In the genomic region with DNA sequence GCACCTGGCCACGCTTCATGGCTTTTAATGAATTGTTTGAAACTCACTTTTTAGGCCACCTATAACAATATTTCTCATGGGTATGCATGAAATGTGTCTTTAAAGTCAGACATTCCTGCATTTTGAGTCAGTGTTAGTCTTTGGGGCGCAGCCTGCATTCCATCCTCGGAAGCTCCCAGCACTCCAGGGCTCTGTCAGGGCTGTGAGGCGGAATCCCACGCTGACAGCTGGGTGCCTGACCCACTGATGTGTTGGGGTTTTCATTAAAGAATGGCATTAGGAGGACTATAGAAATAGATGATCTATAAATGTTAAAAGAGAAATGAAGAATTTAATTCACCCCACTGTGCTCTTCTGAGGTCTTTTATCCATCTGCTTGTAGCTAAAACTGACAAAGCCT, we compare ENCODE assay signal across 15 cellular contexts. TPM values are rescaled to one million over a fixed set of nuclear protein-coding genes. Genes with fewer than 3 reads are reported as not detected.
DNase-seq lines count a peak whose midpoint lies in the region; ATAC-seq and TF ChIP-seq lines count a peak whose summit lies in the region.
"Had no signal": no experiment of that assay in that cellular context is flagged by ENCODE, and none has a peak within 500 bp of the region (broad histone marks: within the 10 kb centered on the region; RNA-seq: fewer than 3 reads in every experiment).

No MANE protein-coding gene starts in this region.

- H3K36me3 Mint-ChIP-seq in activated CD4-positive, alpha-beta T cell treated with anti-CD3 and anti-CD28 coated beads, Interleukin-2, amount 10 ng/mL, durations not matched to agents 7 days and 5 days (ENCODE audit: low read depth) = peaks cover 3% of the 10 kb centered on the region
- H3K36me3 Mint-ChIP-seq: natural killer cell had no signal

- CTCF ChIA-PET in activated CD4-positive, alpha-beta T cell treated with anti-CD3 and anti-CD28 coated beads, Interleukin-2, amount 10 ng/mL, durations not matched to agents 7 days and 5 days (lab: Charles Lee) = interaction anchor here (0.7 to 1.9 kb wide), 10 partner anchors 11 to 324 kb away, joined by 3 to 9 read pairs (median 3); no protein-coding TSS in a partner anchor

- peak overlapping the region; percentile 94 for H3K27ac ChIP-seq in brain microvascular endothelial cell
- H3K27ac ChIP-seq: VCaP had no signal

- no peaks in the 10 kb centered on the region for H3K27me3 ChIP-seq in brain microvascular endothelial cell (replicated peaks)

- H3K36me3 ChIP-seq in brain microvascular endothelial cell (replicated peaks) = peaks cover 1% of the 10 kb centered on the region

- H3K4me3 Mint-ChIP-seq in activated CD4-positive, alpha-beta T cell treated with anti-CD3 and anti-CD28 coated beads, Interleukin-2, amount 10 ng/mL, durations not matched to agents 7 days and 5 days = no peak overlapping the region
- H3K4me3 Mint-ChIP-seq: activated T-cell treated with anti-CD3 and anti-CD28 coated beads, Interleukin-2, amount 50 U/mL, for 72 hours; natural killer cell had no signal

- no peak overlapping the region for H3K4me3 ChIP-seq in brain microvascular endothelial cell (ENCODE audit: low read depth, low read length)

- no peaks in the 10 kb centered on the region for H3K27me3 Mint-ChIP-seq in activated CD4-positive, alpha-beta T cell treated with anti-CD3 and anti-CD28 coated beads, Interleukin-2, amount 10 ng/mL, durations not matched to agents 7 days and 5 days

- TF ChIP-seq CTCF in brain microvascular endothelial cell (IDR thresholded peaks at IDR 0.05; ENCODE audit: low read depth, low read length, missing control alignments) = no peak

- peak; percentile 90 for DNase-seq in A172 (ENCODE audit: low spot score)
- DNase-seq in HT-29 (ENCODE audit: low spot score) = peak; percentile 36
- DNase-seq in brain microvascular endothelial cell = peak; percentile 91
- DNase-seq in kidney tubule cell (ENCODE audit: low spot score) = peak; percentile 62
- DNase-seq in NCI-H146 treated with DMSO at 0.1 percent for 48 hours (lab: John Stamatoyannopoulos, UW; ENCODE audit: unreplicated experiment) = no peak
- DNase-seq in activated naive CD4-positive, alpha-beta T cell treated with Interleukin-2 at 50 U/mL for 16 hours = no peak
- no peak for DNase-seq in activated CD4-positive, alpha-beta T cell treated with anti-CD3 and anti-CD28 coated beads, Interleukin-2, amount 10 ng/mL, durations not matched to agents 7 days and 5 days
- DNase-seq: DMS79 treated with DMSO at 0.1 percent for 48 hours, KBM-7, natural killer cell, NCI-H2171 treated with DMSO at 0.1 percent for 48 hours, Right ventricle myocardium superior had no signal

- in situ Hi-C loops in brain microvascular endothelial cell (cut with HindIII; ENCODE audit: low pct_ligation_motif_present, low sequenced_read_pairs) = no loop called here

- no peak for ATAC-seq in GM18502 (IDR thresholded peaks at IDR 0.05; ENCODE audit: poor library complexity, unreplicated experiment)
- ATAC-seq: natural killer cell had no signal

- H3K4me1 Mint-ChIP-seq in activated CD4-positive, alpha-beta T cell treated with anti-CD3 and anti-CD28 coated beads, Interleukin-2, amount 10 ng/mL, durations not matched to agents 7 days and 5 days = no peaks in the 10 kb centered on the region
- H3K4me1 Mint-ChIP-seq: natural killer cell had no signal

- POLR2A ChIA-PET in activated CD4-positive, alpha-beta T cell treated with anti-CD3 and anti-CD28 coated beads, Interleukin-2, amount 10 ng/mL, durations not matched to agents 7 days and 5 days (lab: Charles Lee) = no interaction called here

- H3K27ac Mint-ChIP-seq in activated CD4-positive, alpha-beta T cell treated with anti-CD3 and anti-CD28 coated beads, Interleukin-2, amount 10 ng/mL, durations not matched to agents 7 days and 5 days = no peak overlapping the region
- H3K27ac Mint-ChIP-seq: natural killer cell had no signal

- no peaks in the 10 kb centered on the region for H3K9me3 Mint-ChIP-seq in activated CD4-positive, alpha-beta T cell treated with anti-CD3 and anti-CD28 coated beads, Interleukin-2, amount 10 ng/mL, durations not matched to agents 7 days and 5 days
- H3K9me3 Mint-ChIP-seq: activated T-cell treated with anti-CD3 and anti-CD28 coated beads, Interleukin-2, amount 50 U/mL, for 72 hours; natural killer cell had no signal

RNA-seq across cellular contexts. Expression of a gene that starts 16.2 kb away (rescaled TPM):
- not detected in 2 replicates for total RNA-seq in A172 (2014; rRNA removed; shearing (Covaris generic))
- not detected in 2 replicates for total RNA-seq in HT-29 (2014; rRNA removed; shearing (Covaris generic))
- total RNA-seq in activated CD4-positive, alpha-beta T cell treated with anti-CD3 and anti-CD28 coated beads, Interleukin-2, amount 10 ng/mL, durations not matched to agents 7 days and 5 days = not detected
- total RNA-seq: activated T-cell treated with anti-CD3 and anti-CD28 coated beads, Interleukin-2, amount 50 U/mL, for 72 hours; natural killer cell; Right ventricle myocardium superior had no signal

Comparison
In these comparisons a context has a peak if more than half of its experiments do, and no peak if none do; other contexts are left out.
1. DNase-seq: peak in A172 (single experiment), HT-29 (single experiment), brain microvascular endothelial cell (single experiment) and kidney tubule cell (single experiment); none in NCI-H146 treated with DMSO at 0.1 percent for 48 hours (single experiment), activated naive CD4-positive, alpha-beta T cell treated with Interleukin-2 at 50 U/mL for 16 hours (single experiment) and activated CD4-positive, alpha-beta T cell treated with anti-CD3 and anti-CD28 coated beads, Interleukin-2, amount 10 ng/mL, durations not matched to agents 7 days and 5 days (single experiment).